1 cellular context compared by ENCODE assay signal in the genomic region with DNA sequence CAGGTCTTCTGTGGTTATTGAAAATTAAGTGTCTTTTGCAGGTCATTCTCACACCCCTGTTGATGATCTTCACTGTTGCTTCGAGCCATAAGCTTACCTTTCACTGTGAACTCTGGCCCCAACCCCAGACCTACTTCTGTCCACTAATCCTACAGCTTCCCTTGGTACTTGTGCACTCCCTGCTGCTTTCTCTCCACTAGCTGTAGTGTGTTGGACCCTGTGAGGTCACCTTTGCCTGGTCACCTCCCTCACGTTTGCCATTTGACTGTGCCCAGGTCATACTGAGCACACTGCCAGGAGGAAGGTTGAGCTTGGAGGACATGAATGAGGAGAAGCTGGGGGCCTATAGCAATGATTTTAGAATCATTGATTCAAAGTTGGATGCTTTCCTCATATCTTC.
TF ChIP-seq lines count a peak whose summit lies in the region.

No MANE protein-coding gene starts in this region.

TF ChIP-seq in HepG2, 621 proteins besides CTCF, POLR2A, EP300 and RAD21 (continued from another document):
- TF ChIP-seq RNF219 (CRISPR knock-in tag; IDR thresholded peaks at IDR 0.05), result no peak
- TF ChIP-seq, protein P1, sequence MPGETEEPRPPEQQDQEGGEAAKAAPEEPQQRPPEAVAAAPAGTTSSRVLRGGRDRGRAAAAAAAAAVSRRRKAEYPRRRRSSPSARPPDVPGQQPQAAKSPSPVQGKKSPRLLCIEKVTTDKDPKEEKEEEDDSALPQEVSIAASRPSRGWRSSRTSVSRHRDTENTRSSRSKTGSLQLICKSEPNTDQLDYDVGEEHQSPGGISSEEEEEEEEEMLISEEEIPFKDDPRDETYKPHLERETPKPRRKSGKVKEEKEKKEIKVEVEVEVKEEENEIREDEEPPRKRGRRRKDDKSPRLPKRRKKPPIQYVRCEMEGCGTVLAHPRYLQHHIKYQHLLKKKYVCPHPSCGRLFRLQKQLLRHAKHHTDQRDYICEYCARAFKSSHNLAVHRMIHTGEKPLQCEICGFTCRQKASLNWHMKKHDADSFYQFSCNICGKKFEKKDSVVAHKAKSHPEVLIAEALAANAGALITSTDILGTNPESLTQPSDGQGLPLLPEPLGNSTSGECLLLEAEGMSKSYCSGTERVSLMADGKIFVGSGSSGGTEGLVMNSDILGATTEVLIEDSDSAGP (CRISPR knock-in tag; IDR thresholded peaks at IDR 0.05; ENCODE audit: borderline replicate concordance), result no peak
- TF ChIP-seq NPAS2 (CRISPR knock-in tag; IDR thresholded peaks at IDR 0.05; ENCODE audit: borderline replicate concordance), result no peak
- TF ChIP-seq ZMYM4 (CRISPR knock-in tag; IDR thresholded peaks at IDR 0.05), result peak; percentile 52; the same call in 1 of the 2 replicates
- TF ChIP-seq KLF12 (CRISPR knock-in tag; IDR thresholded peaks at IDR 0.05; ENCODE audit: borderline replicate concordance), result no peak
- TF ChIP-seq ZNF260 (CRISPR knock-in tag; IDR thresholded peaks at IDR 0.05; ENCODE audit: borderline replicate concordance, low read depth), result no peak
